Comparison of ENCODE assay signal across 11 cellular contexts in the genomic region with DNA sequence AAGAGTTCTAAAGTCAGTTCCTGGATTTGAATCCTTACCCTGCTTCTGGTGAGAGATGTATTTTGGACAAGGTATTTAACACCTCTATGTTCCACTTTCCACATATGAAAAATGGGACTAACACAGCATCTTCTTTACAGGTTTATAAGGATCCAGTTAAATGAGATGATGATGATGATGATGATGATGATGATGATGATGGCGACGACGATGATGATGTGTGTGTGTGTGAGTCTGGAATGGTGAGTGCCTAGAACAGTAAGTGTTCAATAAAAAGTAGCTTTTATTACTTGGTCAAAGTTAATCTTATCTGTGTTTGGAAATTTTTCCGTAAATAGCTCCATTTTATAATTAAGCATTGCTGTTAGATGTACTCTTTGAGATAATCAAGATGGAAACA.
"Had no signal": no experiment of that assay in that cellular context is flagged by ENCODE, and none has a peak within 500 bp of the region (broad histone marks: within the 10 kb centered on the region; RNA-seq: fewer than 3 reads in every experiment).

No MANE protein-coding gene starts in this region.

- H3K27ac ChIP-seq: GM23248 had no signal

- H3K36me3 ChIP-seq: HAP-1 had no signal

- H3K4me3 ChIP-seq: GM23248, GM23338, HAP-1 had no signal

- H3K9ac ChIP-seq: GM23248 had no signal

- H3K4me2 ChIP-seq: GM23338 had no signal

- DNase-seq: GM23248, GOT3, H7, H9, HCEC 1CT, HFFc6 had no signal

- FAIRE-seq: H1, H54 had no signal

- ATAC-seq: GM23338, HCT116 had no signal

- H2AFZ ChIP-seq: GM23248, GM23338 had no signal

- H3K9me3 ChIP-seq: HAP-1 had no signal
